In genomic region chr9:5799314-5799713, GRCh38 we compare ENCODE assay signal across 8 cellular contexts. TPM values are rescaled to one million over a fixed set of nuclear protein-coding genes. Genes with fewer than 3 reads are reported as not detected.
DNase-seq lines count a peak whose midpoint lies in the region; ATAC-seq and TF ChIP-seq lines count a peak whose summit lies in the region.

No MANE protein-coding gene starts in this region.

- intact Hi-C loops in heart left ventricle (cut with DNase I), result no loop called here
- intact Hi-C loops in cardiac septum (cut with DNase I), result no loop called here

- H3K27ac ChIP-seq in heart left ventricle, result no peak overlapping the region

- TF ChIP-seq CTCF in heart left ventricle (IDR thresholded peaks at IDR 0.05), result peak; percentile 10 to 62 (median 48)

- peaks cover 0 to 6% (median 0%) of the 10 kb centered on the region in 12 donors for H3K4me1 ChIP-seq in heart left ventricle

- DNase-seq in heart left ventricle (no peak), cardiac septum (ENCODE audit: low spot score) (no peak), NCI-H526 treated with DMSO at 0.1 percent for 48 hours (lab: John Stamatoyannopoulos, UW) (peak; percentile 54), dermis blood vessel endothelial cell (peak; percentile 80), middle frontal gyrus (ENCODE audit: extremely low spot score, low spot score) (peak; percentile 54)
- DNase-seq in NK-92 treated with Interleukin-12 subunit alpha and Interleukin-12 subunit beta, amount 100 ng/mL, for 24 hours (lab: John Stamatoyannopoulos, UW), result no peak

- ATAC-seq in heart left ventricle, result peak in 2 of 4 donors; percentile 33 to 39
- no peak for ATAC-seq in HG03045 (IDR thresholded peaks at IDR 0.05; ENCODE audit: unreplicated experiment)
- no peak for ATAC-seq in HG03460 (IDR thresholded peaks at IDR 0.05; ENCODE audit: unreplicated experiment)

- H3K36me3 ChIP-seq in heart left ventricle, result peaks cover 0 to 53% (median 9%) of the 10 kb centered on the region in 9 donors

- no peaks in the 10 kb centered on the region for H3K27me3 ChIP-seq in heart left ventricle

- whole genome bisulfite sequencing in heart left ventricle, 4 donors, result 40 to 51% (median 47%) methylated on average over 5 of the region's 5 CpGs

- TF ChIP-seq POLR2A in heart left ventricle (IDR thresholded peaks at IDR 0.05), result no peak

- peak overlapping the region in 1 of 12 donors; percentile 42 for H3K4me3 ChIP-seq in heart left ventricle

- no peaks in the 10 kb centered on the region for H3K9me3 ChIP-seq in heart left ventricle

RNA-seq across cellular contexts. Expression of gene ERMP1, which starts 33.6 kb away (rescaled TPM):
- total RNA-seq in heart left ventricle (10 to 100 TPM; 10.9 to 28.7 (median 21.9) TPM), cardiac septum (16.8 TPM), dermis blood vessel endothelial cell (36.6 and 45.9 TPM in 2 replicates)
- 1 to 10 TPM; 5.8 to 8.9 TPM for polyA plus RNA-seq in heart left ventricle

Comparison
In these comparisons a context has a peak if more than half of its experiments do, and no peak if none do; other contexts are left out.
1. DNase-seq: peak in NCI-H526 treated with DMSO at 0.1 percent for 48 hours (single experiment), dermis blood vessel endothelial cell (single experiment) and middle frontal gyrus (single experiment); none in heart left ventricle (0 of 5), cardiac septum (single experiment) and NK-92 treated with Interleukin-12 subunit alpha and Interleukin-12 subunit beta, amount 100 ng/mL, for 24 hours (single experiment).